1 cellular context compared by ENCODE assay signal in the genomic region with DNA sequence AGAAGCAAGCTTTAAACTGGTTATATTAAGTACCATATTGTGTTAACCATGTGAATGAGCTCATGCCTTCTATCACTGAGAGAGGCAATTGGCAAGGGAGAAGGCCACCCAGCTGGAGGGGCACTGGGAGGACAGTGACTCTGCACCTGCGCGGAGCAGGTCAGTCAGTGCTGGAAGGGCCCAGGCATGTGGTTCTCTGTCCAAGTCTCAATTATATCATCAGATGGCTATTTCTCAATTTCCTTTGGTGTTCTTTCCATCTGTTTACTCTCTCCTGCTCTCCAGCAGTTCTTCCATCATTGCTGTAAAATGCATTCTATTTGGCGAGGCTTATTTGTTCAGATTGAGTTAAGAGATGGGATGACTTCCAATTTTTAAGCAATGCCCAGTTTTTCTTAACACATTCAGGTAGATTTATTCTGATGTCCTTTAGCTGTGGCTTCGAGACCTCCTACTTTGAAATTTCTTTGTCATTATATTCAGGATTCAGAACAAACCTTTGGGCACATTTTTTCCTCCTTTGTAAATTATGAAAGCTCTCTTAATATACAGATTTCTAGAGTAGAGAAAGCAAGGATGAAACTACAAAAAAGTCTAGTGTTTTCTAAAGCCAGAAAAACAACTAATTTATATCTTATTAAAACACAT.
TF ChIP-seq lines count a peak whose summit lies in the region.

No MANE protein-coding gene starts in this region.

TF ChIP-seq in A549, 52 proteins besides CTCF, POLR2A, EP300 and RAD21 (continued from another document):
- TF ChIP-seq, protein P1, sequence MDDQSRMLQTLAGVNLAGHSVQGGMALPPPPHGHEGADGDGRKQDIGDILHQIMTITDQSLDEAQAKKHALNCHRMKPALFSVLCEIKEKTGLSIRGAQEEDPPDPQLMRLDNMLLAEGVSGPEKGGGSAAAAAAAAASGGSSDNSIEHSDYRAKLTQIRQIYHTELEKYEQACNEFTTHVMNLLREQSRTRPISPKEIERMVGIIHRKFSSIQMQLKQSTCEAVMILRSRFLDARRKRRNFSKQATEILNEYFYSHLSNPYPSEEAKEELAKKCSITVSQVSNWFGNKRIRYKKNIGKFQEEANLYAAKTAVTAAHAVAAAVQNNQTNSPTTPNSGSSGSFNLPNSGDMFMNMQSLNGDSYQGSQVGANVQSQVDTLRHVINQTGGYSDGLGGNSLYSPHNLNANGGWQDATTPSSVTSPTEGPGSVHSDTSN (IDR thresholded peaks at IDR 0.05) = 0 out of 2 replicates have a peak, but pooled peaks have one; percentile 47
- TF ChIP-seq, protein P2, sequence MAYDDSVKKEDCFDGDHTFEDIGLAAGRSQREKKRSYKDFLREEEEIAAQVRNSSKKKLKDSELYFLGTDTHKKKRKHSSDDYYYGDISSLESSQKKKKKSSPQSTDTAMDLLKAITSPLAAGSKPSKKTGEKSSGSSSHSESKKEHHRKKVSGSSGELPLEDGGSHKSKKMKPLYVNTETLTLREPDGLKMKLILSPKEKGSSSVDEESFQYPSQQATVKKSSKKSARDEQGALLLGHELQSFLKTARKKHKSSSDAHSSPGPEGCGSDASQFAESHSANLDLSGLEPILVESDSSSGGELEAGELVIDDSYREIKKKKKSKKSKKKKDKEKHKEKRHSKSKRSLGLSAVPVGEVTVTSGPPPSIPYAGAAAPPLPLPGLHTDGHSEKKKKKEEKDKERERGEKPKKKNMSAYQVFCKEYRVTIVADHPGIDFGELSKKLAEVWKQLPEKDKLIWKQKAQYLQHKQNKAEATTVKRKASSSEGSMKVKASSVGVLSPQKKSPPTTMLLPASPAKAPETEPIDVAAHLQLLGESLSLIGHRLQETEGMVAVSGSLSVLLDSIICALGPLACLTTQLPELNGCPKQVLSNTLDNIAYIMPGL (CRISPR knock-in tag; IDR thresholded peaks at IDR 0.05; ENCODE audit: borderline replicate concordance) = no peak
- TF ChIP-seq CHD2 (IDR thresholded peaks at IDR 0.05; ENCODE audit: low read length, partially characterized antibody) (no peak), SMC3 (IDR thresholded peaks at IDR 0.05) (peak; percentile 51; the same call in 2 of the 3 replicates), JUN (IDR thresholded peaks at IDR 0.05) (peak; percentile 99)
- TF ChIP-seq, protein P3, sequence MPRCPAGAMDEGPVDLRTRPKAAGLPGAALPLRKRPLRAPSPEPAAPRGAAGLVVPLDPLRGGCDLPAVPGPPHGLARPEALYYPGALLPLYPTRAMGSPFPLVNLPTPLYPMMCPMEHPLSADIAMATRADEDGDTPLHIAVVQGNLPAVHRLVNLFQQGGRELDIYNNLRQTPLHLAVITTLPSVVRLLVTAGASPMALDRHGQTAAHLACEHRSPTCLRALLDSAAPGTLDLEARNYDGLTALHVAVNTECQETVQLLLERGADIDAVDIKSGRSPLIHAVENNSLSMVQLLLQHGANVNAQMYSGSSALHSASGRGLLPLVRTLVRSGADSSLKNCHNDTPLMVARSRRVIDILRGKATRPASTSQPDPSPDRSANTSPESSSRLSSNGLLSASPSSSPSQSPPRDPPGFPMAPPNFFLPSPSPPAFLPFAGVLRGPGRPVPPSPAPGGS (IDR thresholded peaks at IDR 0.05) = peak; percentile 98
- TF ChIP-seq, protein P4, sequence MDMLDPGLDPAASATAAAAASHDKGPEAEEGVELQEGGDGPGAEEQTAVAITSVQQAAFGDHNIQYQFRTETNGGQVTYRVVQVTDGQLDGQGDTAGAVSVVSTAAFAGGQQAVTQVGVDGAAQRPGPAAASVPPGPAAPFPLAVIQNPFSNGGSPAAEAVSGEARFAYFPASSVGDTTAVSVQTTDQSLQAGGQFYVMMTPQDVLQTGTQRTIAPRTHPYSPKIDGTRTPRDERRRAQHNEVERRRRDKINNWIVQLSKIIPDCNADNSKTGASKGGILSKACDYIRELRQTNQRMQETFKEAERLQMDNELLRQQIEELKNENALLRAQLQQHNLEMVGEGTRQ (IDR thresholded peaks at IDR 0.05) = no peak
TF ChIP-seq in A549: peak in this region for 10.
